ENCODE assay signal across 8 cellular contexts in genomic region chr14:76812093-76812421, GRCh38. TPM values are rescaled to one million over a fixed set of nuclear protein-coding genes. Genes with fewer than 3 reads are reported as not detected.
A peak's percentile ranks its signal among the peaks of the same experiment; 100 is the strongest.
DNase-seq lines count a peak whose midpoint lies in the region; ATAC-seq and TF ChIP-seq lines count a peak whose summit lies in the region.

No MANE protein-coding gene starts in this region.

- H3K9me3 ChIP-seq in colonic mucosa, result no peaks in the 10 kb centered on the region

- ATAC-seq in GM21576 (IDR thresholded peaks at IDR 0.05; ENCODE audit: unreplicated experiment), result peak; percentile 12
- ATAC-seq in HG03521 (IDR thresholded peaks at IDR 0.05; ENCODE audit: unreplicated experiment), result no peak
- ATAC-seq in GM18502 (IDR thresholded peaks at IDR 0.05; ENCODE audit: poor library complexity, unreplicated experiment), result no peak

- H3K9ac ChIP-seq in colonic mucosa (ENCODE audit: low read depth in 2 of 2, low read length in 2 of 2), result peak overlapping the region; percentile 84 to 85

- no peaks in the 10 kb centered on the region for H3K36me3 ChIP-seq in colonic mucosa

- DNase-seq in COLO668 (lab: John Stamatoyannopoulos, UW; ENCODE audit: unreplicated experiment) (peak; percentile 58), NCI-H69 (lab: John Stamatoyannopoulos, UW) (peak; percentile 74), colonic mucosa (peak; percentile 53), mesothelial cell of epicardium (ENCODE audit: low spot score in 2 of 2, unreplicated experiment in 2 of 2) (no peak), MV-4-11 (lab: John Stamatoyannopoulos, UW) (no peak)

- H3K4me1 ChIP-seq in colonic mucosa, result no peaks in the 10 kb centered on the region

- peak overlapping the region; percentile 71 for H3K27ac ChIP-seq in colonic mucosa

- H3K27me3 Mint-ChIP-seq in mesothelial cell of epicardium (ENCODE audit: low read depth), result no peaks in the 10 kb centered on the region

- H3K4me1 Mint-ChIP-seq in mesothelial cell of epicardium, result peaks cover 28% of the 10 kb centered on the region

- H3K36me3 Mint-ChIP-seq in mesothelial cell of epicardium, result peaks cover 6% of the 10 kb centered on the region

- H3K9me3 Mint-ChIP-seq in mesothelial cell of epicardium, result no peaks in the 10 kb centered on the region

- intact Hi-C loops in colonic mucosa (cut with DNase I), result no loop called here

- H3K27me3 ChIP-seq in colonic mucosa, result no peaks in the 10 kb centered on the region

- peak overlapping the region; percentile 90 for H3K4me3 Mint-ChIP-seq in mesothelial cell of epicardium

- H3K4me3 ChIP-seq in colonic mucosa, result peak overlapping the region; percentile 74

- H3K27ac Mint-ChIP-seq in mesothelial cell of epicardium, result peak overlapping the region; percentile 94

- TF ChIP-seq CTCF in colonic mucosa (IDR thresholded peaks at IDR 0.05) (no peak), mesothelial cell of epicardium (IDR thresholded peaks at IDR 0.05; ENCODE audit: unreplicated experiment) (no peak)

RNA-seq across cellular contexts. Expression of gene ANGEL1, which starts 0.6 kb away (rescaled TPM):
- 10 to 100 TPM; 10.7 to 15.3 TPM for total RNA-seq in colonic mucosa
- 36.3 to 39.9 TPM (median 39.4 TPM) in 3 replicates for total RNA-seq in mesothelial cell of epicardium

RNA-seq across cellular contexts. Expression of gene LRRC74A, which starts 14.2 kb away (rescaled TPM):
- total RNA-seq in colonic mucosa (not detected), mesothelial cell of epicardium (not detected in 3 replicates)

RNA-seq across cellular contexts. Expression of gene VASH1, which starts 50.8 kb away (rescaled TPM):
- total RNA-seq in colonic mucosa (1 to 10 TPM; 2.9 to 3.6 TPM), mesothelial cell of epicardium (51.2 to 57.6 TPM (median 55.5 TPM) in 3 replicates)

Comparison
In these comparisons a context has a peak if more than half of its experiments do, and no peak if none do; other contexts are left out.
1. DNase-seq: peak in COLO668 (single experiment), NCI-H69 (single experiment) and colonic mucosa (single experiment); none in mesothelial cell of epicardium (0 of 2) and MV-4-11 (single experiment).
2. RNA of gene VASH1, which starts 50.8 kb away (total RNA-seq): 51.2 to 57.6 TPM in mesothelial cell of epicardium; 2.9 to 3.6 TPM in colonic mucosa; every median in the first group is over 10 times any median in the second.